8 cellular contexts compared by ENCODE assay signal in the genomic region with DNA sequence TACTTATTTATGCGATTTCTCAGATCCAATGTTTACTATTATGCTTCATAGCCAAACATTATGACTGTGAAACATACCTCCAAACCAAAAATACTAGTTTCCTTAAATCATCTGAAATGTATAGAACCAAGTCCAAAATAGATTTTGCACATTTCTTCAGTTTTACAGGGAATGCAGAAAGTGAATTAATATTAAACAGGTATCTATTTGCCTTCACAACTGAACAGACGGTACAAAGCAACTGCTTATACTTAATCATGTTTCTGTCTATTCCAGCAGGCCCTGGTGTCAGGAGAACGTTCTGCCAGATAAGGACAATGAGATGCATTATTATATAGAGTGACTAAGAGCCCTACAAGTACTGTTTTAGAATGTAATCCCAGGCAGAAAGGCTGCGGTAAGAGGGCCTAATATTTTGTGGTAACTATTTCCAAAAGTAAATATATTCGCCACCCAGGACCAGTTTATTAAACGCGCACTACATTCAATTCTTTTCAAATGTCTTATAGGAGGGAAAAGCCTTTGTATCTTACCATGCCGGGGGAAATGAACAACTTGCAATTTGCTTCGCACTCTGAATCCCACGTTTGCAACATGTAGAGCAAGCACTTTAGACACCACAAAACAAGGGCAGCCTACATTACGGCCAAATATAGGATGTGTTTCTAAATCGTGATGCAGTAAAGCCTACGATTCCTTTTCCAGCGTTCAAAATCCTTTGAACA. TPM values are rescaled to one million over a fixed set of nuclear protein-coding genes. Genes with fewer than 3 reads are reported as not detected.
DNase-seq lines count a peak whose midpoint lies in the region; ATAC-seq and TF ChIP-seq lines count a peak whose summit lies in the region.

No MANE protein-coding gene starts in this region.

- TF ChIP-seq CTCF in Caco-2 (IDR thresholded peaks at IDR 0.05; ENCODE audit: insufficient read depth in 1 of 2, low read depth in 1 of 2, low read length in 1 of 2, severe bottlenecking in 1 of 2, unreplicated experiment in 1 of 2) (no peak), WTC11 (IDR thresholded peaks at IDR 0.05) (no peak), glutamatergic neuron (IDR thresholded peaks at IDR 0.05; ENCODE audit: partially characterized antibody, unreplicated experiment) (no peak)

- H3K4me1 ChIP-seq in Caco-2: peaks cover 50% of the 10 kb centered on the region

- no peaks in the 10 kb centered on the region for H3K9me3 ChIP-seq in Caco-2
- no peaks in the 10 kb centered on the region for H3K9me3 ChIP-seq in KOPT-K1 (ENCODE audit: insufficient read depth, low read length, poor library complexity, severe bottlenecking)

- CTCF ChIA-PET in Caco-2 (lab: Charles Lee) (interaction anchor here (1.3 kb wide), 1 partner anchor 65 kb away, joined by 5 read pairs; no protein-coding TSS in a partner anchor), WTC11 (lab: Charles Lee) (interaction anchor here (0.9 to 1.4 kb wide), 6 partner anchors 38 to 74 kb away, joined by 3 to 12 read pairs (median 4); no protein-coding TSS in a partner anchor)

- peak overlapping the region; percentile 80 for H3K27ac ChIP-seq in KOPT-K1 (ENCODE audit: low read depth, low read length, poor library complexity, severe bottlenecking)

- H3K27me3 Mint-ChIP-seq in Caco-2 (ENCODE audit: insufficient read depth, unreplicated experiment): no peaks in the 10 kb centered on the region
- H3K27me3 Mint-ChIP-seq in WTC11 (ENCODE audit: low read depth): no peaks in the 10 kb centered on the region
- H3K27me3 Mint-ChIP-seq in glutamatergic neuron (ENCODE audit: unreplicated experiment): peaks cover 7% of the 10 kb centered on the region

- H3K4me1 Mint-ChIP-seq in Caco-2 (ENCODE audit: low read depth, unreplicated experiment) (peaks cover 28% of the 10 kb centered on the region), WTC11 (peaks cover 51% of the 10 kb centered on the region), glutamatergic neuron (ENCODE audit: low read depth, unreplicated experiment) (peaks cover 31% of the 10 kb centered on the region)

- intact Hi-C loops in Caco-2 (cut with micrococcal nuclease; ENCODE audit: unreplicated experiment): loop anchor here (2.0 to 5.0 kb wide), 3 partner anchors 38 to 167 kb away; partner anchors contain the start of gene ISCU

- H3K36me3 ChIP-seq in Caco-2 (ENCODE audit: control insufficient read depth, insufficient read depth, low read length) (no peaks in the 10 kb centered on the region; the same call in 1 of the 2 replicates), KOPT-K1 (ENCODE audit: insufficient read depth, low read length) (no peaks in the 10 kb centered on the region)

- H3K4me3 Mint-ChIP-seq in Caco-2 (ENCODE audit: unreplicated experiment) (peak overlapping the region; percentile 95), WTC11 (peak overlapping the region; percentile 90), glutamatergic neuron (ENCODE audit: unreplicated experiment) (peak overlapping the region; percentile 92)

- POLR2A ChIA-PET in Caco-2 (lab: Charles Lee): interaction anchor here (0.5 to 1.1 kb wide), 4 partner anchors 14 to 197 kb away, joined by 4 to 11 read pairs (median 6); no protein-coding TSS in a partner anchor
- POLR2A ChIA-PET in WTC11 (lab: Charles Lee): interaction anchor here (0.6 to 1.4 kb wide), 13 partner anchors 8 to 169 kb away, joined by 3 to 16 read pairs (median 4); partner anchors contain the start of genes ISCU and SART3

- H3K4me3 ChIP-seq in Caco-2 (ENCODE audit: low read depth, low read length): peak overlapping the region; percentile 85
- H3K4me3 ChIP-seq in skeletal muscle cell (ENCODE audit: low read depth, low read length): peak overlapping the region; percentile 94

- no peak for DNase-seq in Caco-2
- no peak for DNase-seq in WTC11 (ENCODE audit: low spot score)
- no peak for DNase-seq in glutamatergic neuron
- DNase-seq in skeletal muscle cell (ENCODE audit: low read depth): no peak

- BruUV-seq in Caco-2 (replicated peaks; lab: Mats Ljungman, UMichigan): TSS peak; percentile 28

- no peaks in the 10 kb centered on the region for H3K9me3 Mint-ChIP-seq in Caco-2 (ENCODE audit: unreplicated experiment)
- H3K9me3 Mint-ChIP-seq in WTC11: no peaks in the 10 kb centered on the region
- peaks cover 13% of the 10 kb centered on the region for H3K9me3 Mint-ChIP-seq in glutamatergic neuron (ENCODE audit: unreplicated experiment)

- no peaks in the 10 kb centered on the region for H3K27me3 ChIP-seq in Caco-2 (replicated peaks; ENCODE audit: control insufficient read depth, insufficient read depth, low read length)

- ATAC-seq in WTC11 (no peak), HG03108 (IDR thresholded peaks at IDR 0.05; ENCODE audit: unreplicated experiment) (no peak), GM18519 (IDR thresholded peaks at IDR 0.05; ENCODE audit: low FRiP score, unreplicated experiment) (no peak), GM19463 (IDR thresholded peaks at IDR 0.05; ENCODE audit: unreplicated experiment) (no peak)

- peak overlapping the region; percentile 99 for H3K27ac Mint-ChIP-seq in Caco-2 (ENCODE audit: unreplicated experiment)
- peak overlapping the region; percentile 86 for H3K27ac Mint-ChIP-seq in WTC11
- H3K27ac Mint-ChIP-seq in glutamatergic neuron (ENCODE audit: unreplicated experiment): peak overlapping the region; percentile 96

- H3K36me3 Mint-ChIP-seq in Caco-2 (ENCODE audit: insufficient read depth, unreplicated experiment): peaks cover 38% of the 10 kb centered on the region
- H3K36me3 Mint-ChIP-seq in WTC11: no peaks in the 10 kb centered on the region
- no peaks in the 10 kb centered on the region for H3K36me3 Mint-ChIP-seq in glutamatergic neuron (ENCODE audit: unreplicated experiment)

TF ChIP-seq in WTC11, 78 proteins besides CTCF, POLR2A, EP300 and RAD21:
- TF ChIP-seq, protein P1, sequence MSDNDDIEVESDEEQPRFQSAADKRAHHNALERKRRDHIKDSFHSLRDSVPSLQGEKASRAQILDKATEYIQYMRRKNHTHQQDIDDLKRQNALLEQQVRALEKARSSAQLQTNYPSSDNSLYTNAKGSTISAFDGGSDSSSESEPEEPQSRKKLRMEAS (CRISPR knock-in tag; IDR thresholded peaks at IDR 0.05): 0 out of 2 replicates have a peak, but pooled peaks have one; percentile 10
- TF ChIP-seq MXD4 (CRISPR knock-in tag; IDR thresholded peaks at IDR 0.05; ENCODE audit: borderline replicate concordance): no peak

RNA-seq across cellular contexts. Expression of gene CORO1C, which starts 1.5 kb away (rescaled TPM):
- 176 and 195 TPM in 2 replicates for total RNA-seq in Caco-2 (2022)
- 108 to 114 TPM (median 113 TPM) in 3 replicates for total RNA-seq in WTC11 (2021)
- 285 TPM for total RNA-seq in glutamatergic neuron (ENCODE audit: unreplicated experiment)
